8 cellular contexts compared by ENCODE assay signal in genomic region chr6:38871745-38872568, GRCh38.
DNase-seq lines count a peak whose midpoint lies in the region; ATAC-seq and TF ChIP-seq lines count a peak whose summit lies in the region.

No MANE protein-coding gene starts in this region.

- H3K27me3 ChIP-seq in endodermal cell (ENCODE audit: control insufficient read depth, insufficient read depth, low read length, poor library complexity, severe bottlenecking), result no peaks in the 10 kb centered on the region

- no peak for ATAC-seq in HG02852 (IDR thresholded peaks at IDR 0.05; ENCODE audit: unreplicated experiment)

- H3K27ac ChIP-seq in endodermal cell (ENCODE audit: low read depth, low read length), result no peak overlapping the region

- intact Hi-C loops in activated CD4-positive, alpha-beta memory T cell treated with anti-CD3 and anti-CD28 coated beads for 36 hours (cut with micrococcal nuclease), result loop anchor here (1.0 to 10.0 kb wide), 5 partner anchors 61 to 431 kb away; partner anchors contain the start of gene SAYSD1

- no peak overlapping the region for H3K27ac Mint-ChIP-seq in activated CD4-positive, alpha-beta memory T cell treated with anti-CD3 and anti-CD28 coated beads for 36 hours
- no peak overlapping the region for H3K27ac Mint-ChIP-seq in endodermal cell

- peaks cover 22% of the 10 kb centered on the region for H3K4me1 Mint-ChIP-seq in activated CD4-positive, alpha-beta memory T cell treated with anti-CD3 and anti-CD28 coated beads for 36 hours (ENCODE audit: low read depth)
- no peaks in the 10 kb centered on the region for H3K4me1 Mint-ChIP-seq in endodermal cell

- H3K27me3 Mint-ChIP-seq in activated CD4-positive, alpha-beta memory T cell treated with anti-CD3 and anti-CD28 coated beads for 36 hours, result peaks cover 2% of the 10 kb centered on the region
- H3K27me3 Mint-ChIP-seq in endodermal cell (ENCODE audit: insufficient read depth), result no peaks in the 10 kb centered on the region

- no peaks in the 10 kb centered on the region for H3K9me3 Mint-ChIP-seq in activated CD4-positive, alpha-beta memory T cell treated with anti-CD3 and anti-CD28 coated beads for 36 hours
- H3K9me3 Mint-ChIP-seq in endodermal cell, result no peaks in the 10 kb centered on the region

- H3K4me3 Mint-ChIP-seq in activated CD4-positive, alpha-beta memory T cell treated with anti-CD3 and anti-CD28 coated beads for 36 hours, result no peak overlapping the region
- no peak overlapping the region for H3K4me3 Mint-ChIP-seq in endodermal cell

- TF ChIP-seq CTCF in AG09309 (IDR thresholded peaks at IDR 0.05; ENCODE audit: control insufficient read depth, insufficient read depth, low read depth, low read length, missing control alignments) (peak; percentile 96), endodermal cell (conservative IDR thresholded peaks at IDR 0.05) (peak; percentile 97)

- DNase-seq in AG09309 (ENCODE audit: low read depth) (peak; percentile 10), GM19240 (ENCODE audit: insufficient read length, low spot score) (peak; percentile 24), NCI-H526 (lab: John Stamatoyannopoulos, UW) (peak; percentile 22 to 74), endodermal cell (peak; percentile 90), mucosa of gallbladder (ENCODE audit: low spot score) (peak; percentile 62)
- peak; percentile 77 for DNase-seq in activated CD4-positive, alpha-beta memory T cell treated with anti-CD3 and anti-CD28 coated beads for 36 hours
- DNase-seq in stimulated activated naive CD4-positive, alpha-beta T cell treated with Interleukin-2 at 50 U/mL for 16 hours (lab: John Stamatoyannopoulos, UW), result peak; percentile 37

- no peaks in the 10 kb centered on the region for H3K9me3 ChIP-seq in endodermal cell (ENCODE audit: control insufficient read depth, low read length)

- CTCF ChIA-PET in activated CD4-positive, alpha-beta memory T cell treated with anti-CD3 and anti-CD28 coated beads for 36 hours (lab: Charles Lee), result interaction anchor here (0.7 to 4.6 kb wide), 44 partner anchors 10 to 449 kb away, joined by 3 to 54 read pairs (median 4); partner anchors contain the start of genes KCNK17 and SAYSD1

- H3K4me1 ChIP-seq in endodermal cell (ENCODE audit: control insufficient read depth, insufficient read depth, low read length), result no peaks in the 10 kb centered on the region

- WGBS in endodermal cell (ENCODE audit: insufficient coverage in 1 of 2, insufficient read length in 1 of 2), 2 experiments, result 39 to 45% methylated on average over 10 to 15 of the region's 15 CpGs

- H3K36me3 Mint-ChIP-seq in activated CD4-positive, alpha-beta memory T cell treated with anti-CD3 and anti-CD28 coated beads for 36 hours, result no peaks in the 10 kb centered on the region
- no peaks in the 10 kb centered on the region for H3K36me3 Mint-ChIP-seq in endodermal cell (ENCODE audit: low read depth)

- H3K4me3 ChIP-seq in AG09309 (ENCODE audit: control insufficient read depth, low read depth, low read length) (no peak overlapping the region), endodermal cell (ENCODE audit: low read length) (no peak overlapping the region)

- POLR2A ChIA-PET in activated CD4-positive, alpha-beta memory T cell treated with anti-CD3 and anti-CD28 coated beads for 36 hours (lab: Charles Lee), result no interaction called here

- H3K9ac ChIP-seq in endodermal cell (ENCODE audit: extremely low read depth, low read length, poor library complexity, severe bottlenecking), result no peak overlapping the region

- H3K36me3 ChIP-seq in endodermal cell (ENCODE audit: control insufficient read depth, insufficient read depth, low read length), result no peaks in the 10 kb centered on the region

Comparison
In these comparisons a context has a peak if more than half of its experiments do, and no peak if none do; other contexts are left out.
1. DNase-seq: peak in every context shown above with its lines; median percentile 90 in endodermal cell; 77 in activated CD4-positive, alpha-beta memory T cell treated with anti-CD3 and anti-CD28 coated beads for 36 hours; 62 in mucosa of gallbladder; 48 in NCI-H526; 37 in stimulated activated naive CD4-positive, alpha-beta T cell treated with Interleukin-2 at 50 U/mL for 16 hours; 24 in GM19240; 10 in AG09309.